ENCODE assay signal across 1 cellular context in the genomic region with DNA sequence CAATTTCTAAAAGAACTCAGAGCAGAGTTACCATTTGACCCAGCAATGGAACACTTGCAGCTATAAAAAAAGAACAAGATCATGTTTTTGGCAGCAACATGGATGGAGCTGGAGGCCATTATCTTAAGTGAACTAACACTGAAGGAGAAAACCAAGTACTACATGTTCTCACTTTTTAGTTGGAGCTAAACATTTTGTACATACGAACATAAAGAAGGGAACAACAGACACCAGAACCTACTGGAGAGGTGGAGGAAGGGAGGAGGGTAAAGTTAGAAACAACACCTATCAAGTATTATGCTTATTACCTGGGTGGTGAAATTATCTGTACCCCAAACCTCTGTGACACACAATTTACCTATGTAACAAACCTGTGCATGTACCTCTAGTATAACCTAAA.
TF ChIP-seq lines count a peak whose summit lies in the region.

No MANE protein-coding gene starts in this region.

TF ChIP-seq in GM12878, 131 proteins besides CTCF, POLR2A, EP300 and RAD21 (continued from another document):
- TF ChIP-seq, protein P1, sequence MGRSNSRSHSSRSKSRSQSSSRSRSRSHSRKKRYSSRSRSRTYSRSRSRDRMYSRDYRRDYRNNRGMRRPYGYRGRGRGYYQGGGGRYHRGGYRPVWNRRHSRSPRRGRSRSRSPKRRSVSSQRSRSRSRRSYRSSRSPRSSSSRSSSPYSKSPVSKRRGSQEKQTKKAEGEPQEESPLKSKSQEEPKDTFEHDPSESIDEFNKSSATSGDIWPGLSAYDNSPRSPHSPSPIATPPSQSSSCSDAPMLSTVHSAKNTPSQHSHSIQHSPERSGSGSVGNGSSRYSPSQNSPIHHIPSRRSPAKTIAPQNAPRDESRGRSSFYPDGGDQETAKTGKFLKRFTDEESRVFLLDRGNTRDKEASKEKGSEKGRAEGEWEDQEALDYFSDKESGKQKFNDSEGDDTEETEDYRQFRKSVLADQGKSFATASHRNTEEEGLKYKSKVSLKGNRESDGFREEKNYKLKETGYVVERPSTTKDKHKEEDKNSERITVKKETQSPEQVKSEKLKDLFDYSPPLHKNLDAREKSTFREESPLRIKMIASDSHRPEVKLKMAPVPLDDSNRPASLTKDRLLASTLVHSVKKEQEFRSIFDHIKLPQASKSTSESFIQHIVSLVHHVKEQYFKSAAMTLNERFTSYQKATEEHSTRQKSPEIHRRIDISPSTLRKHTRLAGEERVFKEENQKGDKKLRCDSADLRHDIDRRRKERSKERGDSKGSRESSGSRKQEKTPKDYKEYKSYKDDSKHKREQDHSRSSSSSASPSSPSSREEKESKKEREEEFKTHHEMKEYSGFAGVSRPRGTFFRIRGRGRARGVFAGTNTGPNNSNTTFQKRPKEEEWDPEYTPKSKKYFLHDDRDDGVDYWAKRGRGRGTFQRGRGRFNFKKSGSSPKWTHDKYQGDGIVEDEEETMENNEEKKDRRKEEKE (IDR thresholded peaks at IDR 0.05), result no peak
- TF ChIP-seq ZNF217 (IDR thresholded peaks at IDR 0.05), result no peak
- TF ChIP-seq CBFB (IDR thresholded peaks at IDR 0.05; ENCODE audit: low read depth), result no peak
- TF ChIP-seq NRF1 (conservative IDR thresholded peaks at IDR 0.05; ENCODE audit: low read depth, low read length), result no peak
- TF ChIP-seq TBL1XR1 (IDR thresholded peaks at IDR 0.05; ENCODE audit: low read depth, low read length), result no peak
- TF ChIP-seq SREBF1 (IDR thresholded peaks at IDR 0.05; ENCODE audit: low read length), result no peak
- TF ChIP-seq EED (IDR thresholded peaks at IDR 0.05; ENCODE audit: low read depth), result no peak
- TF ChIP-seq TCF7 (IDR thresholded peaks at IDR 0.05; ENCODE audit: borderline replicate concordance), result no peak
- no peak for TF ChIP-seq HDAC6 (IDR thresholded peaks at IDR 0.05; ENCODE audit: unreplicated experiment)
- no peak for TF ChIP-seq DPF2 (IDR thresholded peaks at IDR 0.05)
TF ChIP-seq in GM12878: peak in this region for 0.
